In the genomic region with DNA sequence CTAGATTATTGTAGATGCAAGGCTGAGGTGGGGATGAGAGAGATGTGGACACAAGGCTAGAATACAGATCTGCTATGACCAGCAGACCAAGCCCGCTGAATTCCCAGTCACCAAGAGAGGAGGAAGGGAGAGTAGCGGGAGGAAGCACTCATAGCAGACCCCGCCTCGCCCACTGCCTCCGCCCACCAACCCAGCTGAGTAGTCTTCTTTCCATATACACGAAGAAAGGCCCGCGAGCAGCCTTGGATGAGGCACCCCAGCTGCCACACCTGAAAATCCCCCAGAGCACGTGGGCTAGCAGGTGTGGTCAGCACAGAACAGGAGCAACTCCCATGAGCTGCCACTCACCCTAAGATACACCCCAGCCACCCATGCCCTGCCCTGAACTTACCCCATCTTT, we compare ENCODE assay signal across 2 cellular contexts.
A peak's percentile ranks its signal among the peaks of the same experiment; 100 is the strongest.
TF ChIP-seq lines count a peak whose summit lies in the region.

No MANE protein-coding gene starts in this region.

TF ChIP-seq in HEK293, 187 proteins besides CTCF, POLR2A, EP300 and RAD21:
- TF ChIP-seq FEZF1 (tag by site-specific recombination; IDR thresholded peaks at IDR 0.05), result no peak
- no peak for TF ChIP-seq ZNF621 (tag by site-specific recombination; IDR thresholded peaks at IDR 0.05)
- peak; percentile 57 for TF ChIP-seq EGR2 (tag by site-specific recombination; IDR thresholded peaks at IDR 0.05; ENCODE audit: low read depth)
- no peak for TF ChIP-seq ZNF157 (tag by site-specific recombination; IDR thresholded peaks at IDR 0.05)
- peak; percentile 79 for TF ChIP-seq KLF1 (tag by site-specific recombination; IDR thresholded peaks at IDR 0.05)

TF ChIP-seq in K562, 482 proteins besides CTCF, POLR2A, EP300 and RAD21:
- TF ChIP-seq MYNN (IDR thresholded peaks at IDR 0.05) (no peak), MYNN (CRISPR knock-in tag; IDR thresholded peaks at IDR 0.05) (no peak), BCOR (IDR thresholded peaks at IDR 0.05) (no peak), DMBX1 (CRISPR knock-in tag; IDR thresholded peaks at IDR 0.05; ENCODE audit: borderline replicate concordance) (no peak), TCF3 (CRISPR knock-in tag; IDR thresholded peaks at IDR 0.05) (no peak), STAG1 (CRISPR knock-in tag; IDR thresholded peaks at IDR 0.05; ENCODE audit: borderline replicate concordance) (0 out of 2 replicates have a peak, but pooled peaks have one; percentile 3), NRF1 (conservative IDR thresholded peaks at IDR 0.05 in 1 of 2, IDR thresholded peaks at IDR 0.05 in 1 of 2) (no peak), NCOR1 (IDR thresholded peaks at IDR 0.05) (no peak), SMARCC2 (IDR thresholded peaks at IDR 0.05; ENCODE audit: low read depth) (no peak), RBFOX2 (IDR thresholded peaks at IDR 0.05; ENCODE audit: low read depth, low read length) (0 out of 2 replicates have a peak, but pooled peaks have one; percentile 11)
TF ChIP-seq in K562: peak in this region for 2.
